9 cellular contexts compared by ENCODE assay signal in the genomic region with DNA sequence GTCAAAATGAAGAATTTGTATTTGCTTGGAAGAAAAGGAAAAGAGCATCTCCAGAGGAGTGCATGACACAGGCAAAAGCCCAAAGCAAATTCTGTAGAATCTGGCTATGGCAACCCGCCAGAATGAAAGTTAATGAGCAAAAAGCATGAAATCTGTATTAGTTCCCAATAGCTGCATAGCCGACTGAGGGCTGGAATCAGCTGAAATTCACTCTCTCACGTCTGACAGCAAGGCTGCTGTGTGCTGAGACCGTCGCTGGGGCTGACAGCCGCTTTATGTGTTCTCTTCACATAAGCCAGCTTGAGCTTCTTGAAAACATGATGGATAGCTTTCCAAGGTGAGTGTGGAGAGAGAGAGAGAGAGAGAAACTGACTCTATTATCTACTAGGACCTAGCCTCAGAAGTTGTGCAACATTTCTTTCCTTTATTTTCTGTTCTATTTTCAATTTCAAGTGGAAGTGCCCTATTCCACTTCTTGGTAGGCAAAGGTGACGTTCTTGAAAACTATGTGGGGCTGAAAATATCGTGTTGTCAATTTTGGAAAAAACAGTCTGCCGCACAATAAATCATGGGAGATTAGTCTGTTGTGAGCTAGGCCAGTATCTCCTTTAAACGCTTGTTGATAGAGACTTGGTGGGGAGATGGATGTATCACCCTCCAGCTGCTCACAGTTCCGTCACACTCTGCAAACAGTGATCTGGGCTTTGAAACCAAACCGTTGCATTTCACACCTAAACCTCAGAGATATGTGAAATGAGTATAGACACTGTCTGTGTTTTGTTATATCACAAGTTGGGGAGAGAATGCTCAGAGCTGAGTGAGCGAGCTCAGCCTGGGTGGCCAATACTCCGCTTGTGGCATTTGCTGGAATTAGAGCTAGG.
DNase-seq lines count a peak whose midpoint lies in the region; ATAC-seq and TF ChIP-seq lines count a peak whose summit lies in the region.
"Had no signal": no experiment of that assay in that cellular context is flagged by ENCODE, and none has a peak within 500 bp of the region (broad histone marks: within the 10 kb centered on the region; RNA-seq: fewer than 3 reads in every experiment).

No MANE protein-coding gene starts in this region.

- no peaks in the 10 kb centered on the region for H3K36me3 ChIP-seq in aorta (ENCODE audit: control insufficient read depth in 1 of 2, insufficient read depth in 2 of 2, low read length in 1 of 2)

- H3K27ac ChIP-seq in aorta (ENCODE audit: low read depth in 1 of 2, low read length in 2 of 2): no peak overlapping the region
- H3K27ac ChIP-seq: psoas muscle had no signal

- H3K4me3 ChIP-seq in aorta (ENCODE audit: low read length in 2 of 2): no peak overlapping the region
- H3K4me3 ChIP-seq: psoas muscle had no signal

- peak; percentile 97 for ATAC-seq in GM18498 (IDR thresholded peaks at IDR 0.05; ENCODE audit: unreplicated experiment)
- ATAC-seq in GM21447 (IDR thresholded peaks at IDR 0.05; ENCODE audit: unreplicated experiment): peak; percentile 96
- ATAC-seq in HG03575 (IDR thresholded peaks at IDR 0.05; ENCODE audit: extremely low read depth, insufficient number of reproducible peaks, low FRiP score, unreplicated experiment): peak; percentile 96
- no peak for ATAC-seq in aorta (ENCODE audit: low FRiP score)

- peaks cover 30% of the 10 kb centered on the region for H3K4me1 Mint-ChIP-seq in brain
- no peaks in the 10 kb centered on the region for H3K4me1 Mint-ChIP-seq in nephron progenitor cell

- no peaks in the 10 kb centered on the region for H3K9me3 ChIP-seq in aorta (ENCODE audit: control insufficient read depth, low read length)
- H3K9me3 ChIP-seq: psoas muscle had no signal

- H3K4me1 ChIP-seq in aorta (ENCODE audit: control insufficient read depth in 1 of 2, insufficient read depth in 2 of 2, low read length in 2 of 2): no peaks in the 10 kb centered on the region
- H3K4me1 ChIP-seq: psoas muscle had no signal

- H3K9me3 Mint-ChIP-seq in brain (peaks cover 0 to 6% (median 3%) of the 10 kb centered on the region in 5 experiments), nephron progenitor cell (peaks cover 3% of the 10 kb centered on the region)

- no peaks in the 10 kb centered on the region for H3K27me3 ChIP-seq in aorta (ENCODE audit: control insufficient read depth in 1 of 2, insufficient read depth in 2 of 2, low read length in 1 of 2)

- WGBS in aorta, 2 donors: 53 to 59% methylated on average over 14 of the region's 14 CpGs

- H3K27ac Mint-ChIP-seq in brain (peak overlapping the region; percentile 48 to 88 (median 73)), nephron progenitor cell (no peak overlapping the region)

- H3K36me3 Mint-ChIP-seq in brain: no peaks in the 10 kb centered on the region
- no peaks in the 10 kb centered on the region for H3K36me3 Mint-ChIP-seq in nephron progenitor cell (ENCODE audit: low read depth)

- TF ChIP-seq CTCF in brain (conservative IDR thresholded peaks at IDR 0.05): no peak
- TF ChIP-seq CTCF in nephron progenitor cell (IDR thresholded peaks at IDR 0.05): no peak

- H3K4me3 Mint-ChIP-seq in brain: peak overlapping the region in 4 of 5 experiments; percentile 43 to 72 (median 60)
- H3K4me3 Mint-ChIP-seq in nephron progenitor cell: no peak overlapping the region

- intact Hi-C loops in aorta (cut with DNase I): no loop called here

- H3K27me3 Mint-ChIP-seq in brain (no peaks in the 10 kb centered on the region), nephron progenitor cell (ENCODE audit: low read depth, poor library complexity) (no peaks in the 10 kb centered on the region)

- peak; percentile 21 to 34 for DNase-seq in stimulated activated CD8-positive, alpha-beta memory T cell treated with anti-CD3 and anti-CD28 coated beads, Interleukin-15, amount 100 ng/mL, for 48 hours (ENCODE audit: low read depth in 2 of 2)
- DNase-seq in SHP77 treated with DMSO at 0.1 percent for 48 hours (lab: John Stamatoyannopoulos, UW) (no peak), aorta (no peak), nephron progenitor cell (no peak)
- DNase-seq: psoas muscle had no signal

Comparison
In these comparisons a context has a peak if more than half of its experiments do, and no peak if none do; other contexts are left out.
1. DNase-seq: peak in stimulated activated CD8-positive, alpha-beta memory T cell treated with anti-CD3 and anti-CD28 coated beads, Interleukin-15, amount 100 ng/mL, for 48 hours (2 of 2); none in SHP77 treated with DMSO at 0.1 percent for 48 hours (single experiment), aorta (0 of 2) and nephron progenitor cell (single experiment).